15 cellular contexts compared by ENCODE assay signal in the genomic region with DNA sequence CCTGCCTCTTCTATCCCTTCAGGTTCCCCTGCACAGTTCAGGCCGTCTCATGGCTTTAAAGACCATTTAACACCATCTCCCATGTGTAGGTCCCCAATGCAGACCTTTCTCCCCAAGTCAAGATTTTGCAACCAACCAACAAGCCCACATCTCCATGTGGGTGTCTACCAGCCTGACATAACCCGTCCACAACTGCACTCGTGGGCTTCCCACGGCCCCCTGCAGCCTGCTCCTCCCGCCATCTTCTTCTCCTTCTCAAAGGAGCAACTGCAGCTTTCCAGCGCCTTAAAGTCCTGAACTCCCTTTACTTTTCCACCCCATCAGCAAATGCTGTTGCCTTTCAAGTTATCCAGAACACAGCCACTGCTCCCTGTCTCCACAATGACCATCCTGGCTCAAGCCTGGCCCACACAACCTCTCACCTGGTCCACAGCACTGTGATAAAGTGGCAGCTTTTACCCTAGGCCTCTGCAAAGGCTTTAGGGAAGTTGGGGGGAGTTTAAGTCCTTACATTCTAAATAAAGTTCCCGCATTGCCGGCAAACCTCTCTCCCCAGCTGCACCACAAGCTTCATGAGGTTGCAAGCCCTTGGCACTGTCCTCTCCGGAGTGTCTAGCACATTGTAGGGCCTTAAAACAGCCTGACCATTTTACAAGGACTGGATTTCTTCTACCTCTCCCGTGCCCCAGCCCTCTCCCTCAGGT.
A peak's percentile ranks its signal among the peaks of the same experiment; 100 is the strongest.
DNase-seq lines count a peak whose midpoint lies in the region; ATAC-seq lines count a peak whose summit lies in the region.
"Had no signal": no experiment of that assay in that cellular context is flagged by ENCODE, and none has a peak within 500 bp of the region (broad histone marks: within the 10 kb centered on the region; RNA-seq: fewer than 3 reads in every experiment).

No MANE protein-coding gene starts in this region.

- no peaks in the 10 kb centered on the region for H3K36me3 Mint-ChIP-seq in IgD-negative memory B cell
- peaks cover 30% of the 10 kb centered on the region for H3K36me3 Mint-ChIP-seq in activated naive CD8-positive, alpha-beta T cell treated with anti-CD3 and anti-CD28 coated beads, Interleukin-2, amount 50 U/mL, for 24 hours (ENCODE audit: low read depth)
- peaks cover 20% of the 10 kb centered on the region for H3K36me3 Mint-ChIP-seq in natural killer cell treated with Interleukin-12 subunit alpha and Interleukin-12 subunit beta and Interleukin-15 and Interleukin-18, amount 100 ng/mL, for 72 hours
- H3K36me3 Mint-ChIP-seq: activated naive CD4-positive, alpha-beta T cell treated with anti-CD3 and anti-CD28 coated beads, Interleukin-2, amount 50 U/mL, for 24 hours had no signal

- no peak overlapping the region for H3K4me3 ChIP-seq in BLaER1 treated with 17β-estradiol and CSF1 and Interleukin-3, amounts not matched to agents 10 nM and 100 nM
- H3K4me3 ChIP-seq: heart left ventricle, right atrium auricular region had no signal

- no peaks in the 10 kb centered on the region for H3K9me3 ChIP-seq in BLaER1 treated with 17β-estradiol and CSF1 and Interleukin-3, amounts not matched to agents 10 nM and 100 nM (replicated peaks in 1 of 11)
- H3K9me3 ChIP-seq: heart left ventricle, right atrium auricular region had no signal

- H3K27ac ChIP-seq in BLaER1 treated with 17β-estradiol and CSF1 and Interleukin-3, amounts not matched to agents 10 nM and 100 nM = no peak overlapping the region

- H3K27ac Mint-ChIP-seq in IgD-negative memory B cell = peak overlapping the region in 2 of 3 donors; percentile 42 to 88
- peak overlapping the region; percentile 7 for H3K27ac Mint-ChIP-seq in activated naive CD8-positive, alpha-beta T cell treated with anti-CD3 and anti-CD28 coated beads, Interleukin-2, amount 50 U/mL, for 24 hours
- H3K27ac Mint-ChIP-seq in natural killer cell treated with Interleukin-12 subunit alpha and Interleukin-12 subunit beta and Interleukin-15 and Interleukin-18, amount 100 ng/mL, for 72 hours = peak overlapping the region; percentile 69 to 92
- H3K27ac Mint-ChIP-seq: activated naive CD4-positive, alpha-beta T cell treated with anti-CD3 and anti-CD28 coated beads, Interleukin-2, amount 50 U/mL, for 24 hours had no signal

- H3K36me3 ChIP-seq in BLaER1 treated with 17β-estradiol and CSF1 and Interleukin-3, amounts not matched to agents 10 nM and 100 nM = peaks cover 0 to 98% (median 28%) of the 10 kb centered on the region in 11 experiments; a peak in 14 of 22 replicates
- H3K36me3 ChIP-seq: right atrium auricular region had no signal

- H3K4me1 ChIP-seq in BLaER1 treated with 17β-estradiol and CSF1 and Interleukin-3, amounts not matched to agents 10 nM and 100 nM = peaks cover 55 to 65% (median 58%) of the 10 kb centered on the region in 10 experiments

- H3K27me3 ChIP-seq in BLaER1 treated with 17β-estradiol and CSF1 and Interleukin-3, amounts not matched to agents 10 nM and 100 nM = no peaks in the 10 kb centered on the region
- H3K27me3 ChIP-seq: heart left ventricle, right atrium auricular region had no signal

- peaks cover 0 to 9% (median 3%) of the 10 kb centered on the region in 3 donors for H3K4me1 Mint-ChIP-seq in IgD-negative memory B cell
- H3K4me1 Mint-ChIP-seq in activated naive CD8-positive, alpha-beta T cell treated with anti-CD3 and anti-CD28 coated beads, Interleukin-2, amount 50 U/mL, for 24 hours = peaks cover 12% of the 10 kb centered on the region
- H3K4me1 Mint-ChIP-seq in natural killer cell treated with Interleukin-12 subunit alpha and Interleukin-12 subunit beta and Interleukin-15 and Interleukin-18, amount 100 ng/mL, for 72 hours (ENCODE audit: low read depth in 2 of 2) = peaks cover 70 to 73% of the 10 kb centered on the region in 2 donors

- no peak overlapping the region for H3K4me3 Mint-ChIP-seq in IgD-negative memory B cell
- no peak overlapping the region for H3K4me3 Mint-ChIP-seq in activated naive CD8-positive, alpha-beta T cell treated with anti-CD3 and anti-CD28 coated beads, Interleukin-2, amount 50 U/mL, for 24 hours
- H3K4me3 Mint-ChIP-seq in natural killer cell treated with Interleukin-12 subunit alpha and Interleukin-12 subunit beta and Interleukin-15 and Interleukin-18, amount 100 ng/mL, for 72 hours = peak overlapping the region; percentile 37
- H3K4me3 Mint-ChIP-seq: activated naive CD4-positive, alpha-beta T cell treated with anti-CD3 and anti-CD28 coated beads, Interleukin-2, amount 50 U/mL, for 24 hours; CD14-positive monocyte; naive B cell had no signal

- peak overlapping the region; percentile 5 to 88 (median 75); a peak in 20 of 22 replicates for H3K4me2 ChIP-seq in BLaER1 treated with 17β-estradiol and CSF1 and Interleukin-3, amounts not matched to agents 10 nM and 100 nM

- no peaks in the 10 kb centered on the region for H3K27me3 Mint-ChIP-seq in IgD-negative memory B cell
- no peaks in the 10 kb centered on the region for H3K27me3 Mint-ChIP-seq in activated naive CD8-positive, alpha-beta T cell treated with anti-CD3 and anti-CD28 coated beads, Interleukin-2, amount 50 U/mL, for 24 hours
- no peaks in the 10 kb centered on the region for H3K27me3 Mint-ChIP-seq in natural killer cell treated with Interleukin-12 subunit alpha and Interleukin-12 subunit beta and Interleukin-15 and Interleukin-18, amount 100 ng/mL, for 72 hours
- H3K27me3 Mint-ChIP-seq: activated naive CD4-positive, alpha-beta T cell treated with anti-CD3 and anti-CD28 coated beads, Interleukin-2, amount 50 U/mL, for 24 hours; naive B cell had no signal

- no peak for DNase-seq in activated naive CD8-positive, alpha-beta T cell treated with anti-CD3 and anti-CD28 coated beads, Interleukin-2, amount 50 U/mL, for 24 hours
- no peak for DNase-seq in natural killer cell treated with Interleukin-12 subunit alpha and Interleukin-12 subunit beta and Interleukin-15 and Interleukin-18, amount 100 ng/mL, for 72 hours (ENCODE audit: low spot score)
- DNase-seq in epidermal melanocyte (ENCODE audit: insufficient read length, low spot score) (no peak), NCI-H2227 treated with DMSO at 0.1 percent for 48 hours (lab: John Stamatoyannopoulos, UW) (no peak), hippocampal formation (lab: John Stamatoyannopoulos, UW) (no peak), iPS-NIHi7 (ENCODE audit: extremely low spot score) (no peak)
- DNase-seq: naive B cell, NCI-H1092, NCI-H446 treated with DMSO at 0.1 percent for 48 hours had no signal

- H3K9ac ChIP-seq in BLaER1 treated with 17β-estradiol and CSF1 and Interleukin-3, amounts not matched to agents 10 nM and 100 nM = 0 out of 22 replicates have a peak overlapping the region, but pooled peaks of 1 of the 11 experiments have one; percentile 1

- no peak for ATAC-seq in activated naive CD8-positive, alpha-beta T cell treated with anti-CD3 and anti-CD28 coated beads, Interleukin-2, amount 50 U/mL, for 24 hours
- no peak for ATAC-seq in natural killer cell treated with Interleukin-12 subunit alpha and Interleukin-12 subunit beta and Interleukin-15 and Interleukin-18, amount 100 ng/mL, for 72 hours

- H4K20me1 ChIP-seq in BLaER1 treated with 17β-estradiol and CSF1 and Interleukin-3, amounts not matched to agents 10 nM and 100 nM = peaks cover 0 to 100% (median 0%) of the 10 kb centered on the region in 11 experiments; a peak in 10 of 22 replicates

- H3K9me3 Mint-ChIP-seq in IgD-negative memory B cell = no peaks in the 10 kb centered on the region
- H3K9me3 Mint-ChIP-seq in activated naive CD8-positive, alpha-beta T cell treated with anti-CD3 and anti-CD28 coated beads, Interleukin-2, amount 50 U/mL, for 24 hours = no peaks in the 10 kb centered on the region
- no peaks in the 10 kb centered on the region for H3K9me3 Mint-ChIP-seq in natural killer cell treated with Interleukin-12 subunit alpha and Interleukin-12 subunit beta and Interleukin-15 and Interleukin-18, amount 100 ng/mL, for 72 hours
- H3K9me3 Mint-ChIP-seq: activated naive CD4-positive, alpha-beta T cell treated with anti-CD3 and anti-CD28 coated beads, Interleukin-2, amount 50 U/mL, for 24 hours; CD14-positive monocyte; naive B cell had no signal

Comparison
In these comparisons a context has a peak if more than half of its experiments do, and no peak if none do; other contexts are left out.
1. H3K27ac Mint-ChIP-seq: peak in every context shown above with its lines; median percentile 80 in natural killer cell treated with Interleukin-12 subunit alpha and Interleukin-12 subunit beta and Interleukin-15 and Interleukin-18, amount 100 ng/mL, for 72 hours; 65 in IgD-negative memory B cell; 7 in activated naive CD8-positive, alpha-beta T cell treated with anti-CD3 and anti-CD28 coated beads, Interleukin-2, amount 50 U/mL, for 24 hours.